ENCODE assay signal across 8 cellular contexts in the genomic region with DNA sequence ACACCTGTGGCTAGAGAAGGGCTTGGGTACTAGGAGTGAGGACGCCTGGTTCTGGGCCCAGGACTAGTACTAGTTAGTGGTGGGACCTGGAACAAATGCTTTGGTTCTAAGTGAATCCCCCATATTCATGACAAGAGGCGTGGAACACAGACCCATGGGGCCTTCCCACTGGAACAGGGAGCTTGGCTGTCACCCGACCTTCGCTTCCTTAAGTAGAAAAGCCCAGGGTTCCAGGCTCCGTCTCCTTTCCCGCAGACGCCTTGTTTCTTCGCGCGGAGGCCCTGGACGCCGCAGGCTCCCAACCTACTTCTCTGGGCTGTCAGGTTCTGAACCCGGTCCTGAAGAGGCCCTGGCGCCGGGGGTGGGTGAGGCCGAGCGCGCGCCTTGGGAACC. TPM values are rescaled to one million over a fixed set of nuclear protein-coding genes. Genes with fewer than 3 reads are reported as not detected.
A peak's percentile ranks its signal among the peaks of the same experiment; 100 is the strongest.
DNase-seq lines count a peak whose midpoint lies in the region; ATAC-seq and TF ChIP-seq lines count a peak whose summit lies in the region.
"Not testable (repeated sequence)": the region's sequence is repeated elsewhere in the genome, so short reads cannot be mapped to it uniquely, and the experiment has no call there.

No MANE protein-coding gene starts in this region.

- not testable (repeated sequence) for H3F3A ChIP-seq in GM23338 (replicated peaks; ENCODE audit: low read depth)
- H3F3A ChIP-seq in PC-9 (ENCODE audit: insufficient read depth, low read depth): peaks cover 24% of the 10 kb centered on the region

- H3K4me3 Mint-ChIP-seq in GM23338: peak overlapping the region; percentile 83; the same call in 2 of the 3 replicates
- peak overlapping the region; percentile 91 for H3K4me3 Mint-ChIP-seq in activated T-helper 2 cell treated with anti-CD3 and anti-CD28 coated beads, Interferon-gamma antibody, Interleukin-2, Interleukin-4, amounts not matched to agents 10 μg/mL and 5 μg/mL and 100 μg/mL, durations not matched to agents 14 hours and 24 hours and 36 hours (ENCODE audit: low read depth)
- H3K4me3 Mint-ChIP-seq in nephron progenitor cell: peak overlapping the region; percentile 91
- H3K4me3 Mint-ChIP-seq in stimulated activated naive CD8-positive, alpha-beta T cell treated with anti-CD3 and anti-CD28 coated beads, Interleukin-15, Interleukin-2, amounts not matched to agents 100 ng/mL and 50 ng/mL, for 24 hours: peak overlapping the region; percentile 90

- CTCF ChIA-PET in PC-9 (lab: Charles Lee): interaction anchor here (0.5 to 1.0 kb wide), 2 partner anchors 74 to 146 kb away, joined by 3 read pairs; no protein-coding TSS in a partner anchor

- BruUV-seq in PC-9 (replicated peaks; lab: Mats Ljungman, UMichigan): not testable (repeated sequence)

- H3K4me2 ChIP-seq in GM23338: peak overlapping the region; percentile 90
- H3K4me2 ChIP-seq in PC-9: peak overlapping the region; percentile 91; the same call in 1 of the 2 replicates

- intact Hi-C loops in PC-9 (cut with micrococcal nuclease; ENCODE audit: unreplicated experiment): loop anchor here (10.0 kb wide), 1 partner anchor 299 kb away; the partner anchor contains the start of gene WRNIP1
- intact Hi-C loops in activated T-helper 2 cell treated with anti-CD3 and anti-CD28 coated beads, Interferon-gamma antibody, Interleukin-2, Interleukin-4, amounts not matched to agents 10 μg/mL and 5 μg/mL and 100 μg/mL, durations not matched to agents 14 hours and 24 hours and 36 hours (cut with micrococcal nuclease): loop anchor here (1.0 to 5.0 kb wide), 2 partner anchors 55 to 271 kb away; partner anchors contain the start of gene BPHL

- not testable (repeated sequence) for H3K36me3 ChIP-seq in GM23338 (ENCODE audit: insufficient read depth); PC-9 (ENCODE audit: low read depth); duodenal mucosa (ENCODE audit: control insufficient read depth in 1 of 2, insufficient read depth in 2 of 2, low read length in 2 of 2); iPS DF 6.9 (ENCODE audit: control insufficient read depth, insufficient read depth, low read length)

- WGBS in iPS DF 6.9 (ENCODE audit: insufficient coverage, insufficient read length): no CpG with 5 or more reads among the region's 19 CpGs

- H3K27ac ChIP-seq in GM23338 (ENCODE audit: low read depth); PC-9; iPS DF 6.9 (ENCODE audit: low read length): not testable (repeated sequence)
- H3K27ac ChIP-seq in duodenal mucosa (ENCODE audit: low read depth, low read length): peak overlapping the region; percentile 94

- H3K27me3 Mint-ChIP-seq in GM23338 (ENCODE audit: insufficient read depth, low read depth, poor library complexity) (peaks cover 24% of the 10 kb centered on the region), nephron progenitor cell (ENCODE audit: low read depth, poor library complexity) (peaks cover 22% of the 10 kb centered on the region)
- not testable (repeated sequence) for H3K27me3 Mint-ChIP-seq in activated T-helper 2 cell treated with anti-CD3 and anti-CD28 coated beads, Interferon-gamma antibody, Interleukin-2, Interleukin-4, amounts not matched to agents 10 μg/mL and 5 μg/mL and 100 μg/mL, durations not matched to agents 14 hours and 24 hours and 36 hours (ENCODE audit: low read depth); stimulated activated naive CD8-positive, alpha-beta T cell treated with anti-CD3 and anti-CD28 coated beads, Interleukin-15, Interleukin-2, amounts not matched to agents 100 ng/mL and 50 ng/mL, for 24 hours

- not testable (repeated sequence) for H4K20me1 ChIP-seq in GM23338 (replicated peaks; ENCODE audit: insufficient read depth); PC-9 (ENCODE audit: insufficient read depth)

- not testable (repeated sequence) for H3K9me2 ChIP-seq in GM23338 (ENCODE audit: insufficient read depth); PC-9 (ENCODE audit: insufficient read depth)

- not testable (repeated sequence) for H3K27me3 ChIP-seq in GM23338 (ENCODE audit: insufficient read depth); PC-9 (ENCODE audit: insufficient read depth, low read depth); duodenal mucosa (ENCODE audit: control insufficient read depth in 1 of 2, insufficient read depth in 2 of 2, low read length in 2 of 2); iPS DF 6.9 (ENCODE audit: control insufficient read depth, insufficient read depth, low read length)

- not testable (repeated sequence) for DNase-seq in AG09309 (ENCODE audit: low read depth); PC-9; activated T-helper 2 cell treated with anti-CD3 and anti-CD28 coated beads, Interferon-gamma antibody, Interleukin-2, Interleukin-4, amounts not matched to agents 10 μg/mL and 5 μg/mL and 100 μg/mL, durations not matched to agents 14 hours and 24 hours and 36 hours (ENCODE audit: low spot score); iPS DF 6.9 (ENCODE audit: low read depth, low spot score); nephron progenitor cell
- peak; percentile 45 for DNase-seq in GM23338 (ENCODE audit: low spot score)

- H3K4me3 ChIP-seq in AG09309 (ENCODE audit: control insufficient read depth, low read depth, low read length) (peak overlapping the region; percentile 25), GM23338 (peak overlapping the region; percentile 86), PC-9 (peak overlapping the region; percentile 66; the same call in 1 of the 2 replicates), duodenal mucosa (ENCODE audit: low read depth in 1 of 2, low read length in 2 of 2) (peak overlapping the region in 1 of 2 donors; percentile 82), iPS DF 6.9 (ENCODE audit: low read length) (peak overlapping the region; percentile 68; the same call in 1 of the 2 replicates)

- not testable (repeated sequence) for H3K4me1 Mint-ChIP-seq in GM23338
- H3K4me1 Mint-ChIP-seq in activated T-helper 2 cell treated with anti-CD3 and anti-CD28 coated beads, Interferon-gamma antibody, Interleukin-2, Interleukin-4, amounts not matched to agents 10 μg/mL and 5 μg/mL and 100 μg/mL, durations not matched to agents 14 hours and 24 hours and 36 hours (ENCODE audit: low read depth): peaks cover 49% of the 10 kb centered on the region
- peaks cover 12% of the 10 kb centered on the region for H3K4me1 Mint-ChIP-seq in nephron progenitor cell
- H3K4me1 Mint-ChIP-seq in stimulated activated naive CD8-positive, alpha-beta T cell treated with anti-CD3 and anti-CD28 coated beads, Interleukin-15, Interleukin-2, amounts not matched to agents 100 ng/mL and 50 ng/mL, for 24 hours (ENCODE audit: low read depth): peaks cover 35% of the 10 kb centered on the region

- peaks cover 11% of the 10 kb centered on the region for H3K79me2 ChIP-seq in GM23338 (replicated peaks; ENCODE audit: insufficient read depth)
- not testable (repeated sequence) for H3K79me2 ChIP-seq in PC-9 (ENCODE audit: low read depth)

- H3K9me3 ChIP-seq in PC-9 (ENCODE audit: insufficient read depth, low read depth); duodenal mucosa (ENCODE audit: control insufficient read depth in 1 of 2, low read length in 2 of 2); iPS DF 6.9 (ENCODE audit: control insufficient read depth, insufficient read depth, low read length): not testable (repeated sequence)

- TF ChIP-seq CTCF in AG09309 (IDR thresholded peaks at IDR 0.05; ENCODE audit: control insufficient read depth, insufficient read depth, low read depth, low read length, missing control alignments); GM23338 (conservative IDR thresholded peaks at IDR 0.05; ENCODE audit: low read depth in 2 of 2); PC-9 (conservative IDR thresholded peaks at IDR 0.05); nephron progenitor cell (IDR thresholded peaks at IDR 0.05): not testable (repeated sequence)

- not testable (repeated sequence) for H3K4me1 ChIP-seq in GM23338 (ENCODE audit: insufficient read depth); duodenal mucosa (ENCODE audit: control insufficient read depth in 1 of 2, insufficient read depth in 2 of 2, low read length in 2 of 2); iPS DF 6.9 (ENCODE audit: control insufficient read depth, insufficient read depth, low read length)
- H3K4me1 ChIP-seq in PC-9 (replicated peaks; ENCODE audit: insufficient read depth): peaks cover 13% of the 10 kb centered on the region

- H2AFZ ChIP-seq in GM23338: not testable (repeated sequence)
- peak overlapping the region; percentile 82; the same call in 1 of the 2 replicates for H2AFZ ChIP-seq in PC-9

- H3K9ac ChIP-seq in duodenal mucosa (ENCODE audit: low read depth in 1 of 2, low read length in 2 of 2): peak overlapping the region in 1 of 2 donors; percentile 78

- not testable (repeated sequence) for ATAC-seq in GM23338

- POLR2A ChIA-PET in PC-9 (lab: Charles Lee; ENCODE audit: unreplicated experiment): interaction anchor here (0.6 to 0.7 kb wide), 2 partner anchors 212 to 272 kb away, joined by 3 to 4 read pairs; no protein-coding TSS in a partner anchor

- H3K36me3 Mint-ChIP-seq in GM23338 (ENCODE audit: low read depth) (peaks cover 23% of the 10 kb centered on the region), nephron progenitor cell (ENCODE audit: low read depth) (peaks cover 14% of the 10 kb centered on the region)
- H3K36me3 Mint-ChIP-seq in activated T-helper 2 cell treated with anti-CD3 and anti-CD28 coated beads, Interferon-gamma antibody, Interleukin-2, Interleukin-4, amounts not matched to agents 10 μg/mL and 5 μg/mL and 100 μg/mL, durations not matched to agents 14 hours and 24 hours and 36 hours (ENCODE audit: low read depth): peaks cover 14% of the 10 kb centered on the region
- not testable (repeated sequence) for H3K36me3 Mint-ChIP-seq in stimulated activated naive CD8-positive, alpha-beta T cell treated with anti-CD3 and anti-CD28 coated beads, Interleukin-15, Interleukin-2, amounts not matched to agents 100 ng/mL and 50 ng/mL, for 24 hours (ENCODE audit: low read depth)

- H3K27ac Mint-ChIP-seq in GM23338; activated T-helper 2 cell treated with anti-CD3 and anti-CD28 coated beads, Interferon-gamma antibody, Interleukin-2, Interleukin-4, amounts not matched to agents 10 μg/mL and 5 μg/mL and 100 μg/mL, durations not matched to agents 14 hours and 24 hours and 36 hours; nephron progenitor cell; stimulated activated naive CD8-positive, alpha-beta T cell treated with anti-CD3 and anti-CD28 coated beads, Interleukin-15, Interleukin-2, amounts not matched to agents 100 ng/mL and 50 ng/mL, for 24 hours: not testable (repeated sequence)

- peaks cover 33% of the 10 kb centered on the region for H3K9me3 Mint-ChIP-seq in GM23338
- not testable (repeated sequence) for H3K9me3 Mint-ChIP-seq in activated T-helper 2 cell treated with anti-CD3 and anti-CD28 coated beads, Interferon-gamma antibody, Interleukin-2, Interleukin-4, amounts not matched to agents 10 μg/mL and 5 μg/mL and 100 μg/mL, durations not matched to agents 14 hours and 24 hours and 36 hours; stimulated activated naive CD8-positive, alpha-beta T cell treated with anti-CD3 and anti-CD28 coated beads, Interleukin-15, Interleukin-2, amounts not matched to agents 100 ng/mL and 50 ng/mL, for 24 hours
- peaks cover 37% of the 10 kb centered on the region for H3K9me3 Mint-ChIP-seq in nephron progenitor cell

RNA-seq across cellular contexts. Expression of gene RIPK1, which starts 5.0 kb away (rescaled TPM):
- total RNA-seq in GM23338 (2014; rRNA removed; shearing (Covaris generic)): 16.7 and 19.4 TPM in 2 replicates
- polyA plus RNA-seq in GM23338 (2016; fragmentation: Nextera tagmentation; extraction: Ambion mirVana): 4.9 and 5.7 TPM in 2 replicates
- 13.9 and 14.8 TPM in 2 replicates for total RNA-seq in PC-9 (2021)
- 18.3 and 19.0 TPM in 2 replicates for total RNA-seq in activated T-helper 2 cell treated with anti-CD3 and anti-CD28 coated beads, Interferon-gamma antibody, Interleukin-2, Interleukin-4, amounts not matched to agents 10 μg/mL and 5 μg/mL and 100 μg/mL, durations not matched to agents 14 hours and 24 hours and 36 hours

RNA-seq across cellular contexts. Expression of gene BPHL, which starts 55.2 kb away (rescaled TPM):
- 22.8 and 29.2 TPM in 2 replicates for total RNA-seq in GM23338 (2014; rRNA removed; shearing (Covaris generic))
- polyA plus RNA-seq in GM23338 (2016; fragmentation: Nextera tagmentation; extraction: Ambion mirVana): 38.4 and 45.5 TPM in 2 replicates
- 23.7 and 24.5 TPM in 2 replicates for total RNA-seq in PC-9 (2021)
- 12.1 and 15.8 TPM in 2 replicates for total RNA-seq in activated T-helper 2 cell treated with anti-CD3 and anti-CD28 coated beads, Interferon-gamma antibody, Interleukin-2, Interleukin-4, amounts not matched to agents 10 μg/mL and 5 μg/mL and 100 μg/mL, durations not matched to agents 14 hours and 24 hours and 36 hours
